9 cellular contexts compared by ENCODE assay signal in the genomic region with DNA sequence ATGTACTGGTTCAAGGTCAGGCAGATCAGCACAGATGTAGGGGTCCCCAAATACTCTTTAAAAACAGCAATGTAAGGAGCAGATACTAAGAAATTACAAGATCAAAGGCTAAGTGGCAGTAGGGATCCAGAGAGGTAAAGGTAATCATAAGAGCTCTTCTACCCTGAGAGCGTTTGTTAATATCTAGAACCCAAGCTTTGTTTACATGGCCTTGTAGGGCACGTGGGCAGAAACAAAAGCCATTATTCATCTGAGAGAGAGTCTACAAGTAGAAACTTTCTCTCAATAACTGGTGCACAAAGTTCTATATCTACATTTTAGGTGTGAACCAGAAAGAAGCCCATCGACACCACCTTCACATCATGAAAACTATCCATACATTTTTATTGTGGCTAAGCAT.
"Had no signal": no experiment of that assay in that cellular context is flagged by ENCODE, and none has a peak within 500 bp of the region (broad histone marks: within the 10 kb centered on the region; RNA-seq: fewer than 3 reads in every experiment).

No MANE protein-coding gene starts in this region.

- DNase-seq: GM23248, H7, HFFc6, IMR-90, KG1 had no signal

- ATAC-seq: HCT116, K562 had no signal

- H2AFZ ChIP-seq: GM23248 had no signal

- H3K27ac Mint-ChIP-seq: HFFc6 had no signal

- H3K9me3 ChIP-seq: HAP-1 had no signal

- H3K4me3 Mint-ChIP-seq: HFFc6 had no signal

- H3K9ac ChIP-seq: GM23248 had no signal

- H3K27ac ChIP-seq: GM23248, HL-60 had no signal

- FAIRE-seq: K562 had no signal

- H3K4me1 ChIP-seq: HAP-1 had no signal

- H3K4me3 ChIP-seq: GM23248, HAP-1, K562 had no signal

- H3K36me3 ChIP-seq: HAP-1 had no signal
